ENCODE assay signal across 8 cellular contexts in the genomic region with DNA sequence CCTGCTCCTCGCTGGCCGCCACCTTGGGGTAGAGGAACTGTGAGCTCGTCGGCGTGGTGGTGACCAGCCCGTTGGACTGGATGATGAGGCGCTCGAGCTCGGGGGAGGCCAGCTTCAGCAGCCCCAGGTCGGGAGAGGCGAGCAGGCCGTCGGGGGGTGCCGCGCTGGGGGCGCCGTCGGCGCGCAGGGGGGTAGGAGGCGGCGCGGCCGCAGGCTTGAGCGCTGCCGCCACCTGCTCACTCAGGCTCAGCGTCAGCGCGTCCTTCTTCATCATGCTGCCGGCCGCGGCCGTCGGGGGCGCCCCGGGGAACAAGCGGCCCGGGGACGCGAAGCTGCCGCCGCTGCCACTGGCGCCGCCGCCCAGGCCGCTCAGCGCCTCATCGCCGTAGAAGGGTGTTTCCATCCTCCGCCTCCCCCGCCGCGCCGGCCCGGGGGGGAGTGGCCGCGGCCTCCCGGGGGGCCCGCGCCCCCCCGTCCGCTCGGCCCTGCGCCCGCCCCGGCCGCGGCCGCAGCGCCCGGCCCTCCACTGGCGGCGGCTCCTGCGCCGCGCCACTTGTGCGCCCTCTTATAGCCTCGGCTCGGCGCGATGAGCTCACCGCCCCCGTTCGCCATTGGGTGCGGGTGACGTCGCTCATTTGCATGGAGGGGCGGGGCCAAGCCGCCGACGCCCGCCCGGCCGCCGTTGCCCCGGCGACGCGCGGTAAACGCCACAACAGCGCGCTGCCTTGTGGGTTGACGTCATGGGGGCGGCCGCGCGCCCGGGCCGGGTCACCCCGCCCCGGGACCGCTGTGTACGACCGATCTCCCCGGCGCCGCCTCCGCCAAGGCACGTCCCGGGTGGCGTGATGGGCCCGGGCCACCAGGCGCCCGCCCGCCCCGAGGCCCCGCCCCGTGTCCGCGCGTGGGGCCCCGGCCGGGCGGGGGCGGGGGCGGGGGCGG. TPM values are rescaled to one million over a fixed set of nuclear protein-coding genes. Genes with fewer than 3 reads are reported as not detected.
DNase-seq lines count a peak whose midpoint lies in the region; ATAC-seq and TF ChIP-seq lines count a peak whose summit lies in the region.

JUND (minus strand) TSS at position 541 of the 939 bp plus-strand sequence; CDS start at position 403, 138 bp downstream.

- no peaks in the 10 kb centered on the region for H3K9me3 Mint-ChIP-seq in activated T-helper 2 cell treated with anti-CD3 and anti-CD28 coated beads, Interferon-gamma antibody, Interleukin-2, Interleukin-4, amounts not matched to agents 10 μg/mL and 5 μg/mL and 100 μg/mL, durations not matched to agents 14 hours and 24 hours and 36 hours
- H3K9me3 Mint-ChIP-seq in natural killer cell = no peaks in the 10 kb centered on the region

- no peaks in the 10 kb centered on the region for H3K27me3 Mint-ChIP-seq in activated T-helper 2 cell treated with anti-CD3 and anti-CD28 coated beads, Interferon-gamma antibody, Interleukin-2, Interleukin-4, amounts not matched to agents 10 μg/mL and 5 μg/mL and 100 μg/mL, durations not matched to agents 14 hours and 24 hours and 36 hours (ENCODE audit: low read depth)
- H3K27me3 Mint-ChIP-seq in natural killer cell (ENCODE audit: low read depth in 2 of 2) = peaks cover 0 to 6% of the 10 kb centered on the region in 2 donors

- TF ChIP-seq CTCF in LNCaP clone FGC (IDR thresholded peaks at IDR 0.05; ENCODE audit: control insufficient read depth, extremely low read depth, insufficient read depth) (0 out of 2 replicates have a peak, but pooled peaks have one; percentile 18), fibroblast of mammary gland (conservative IDR thresholded peaks at IDR 0.05; ENCODE audit: control insufficient read depth, insufficient read depth, low read depth, low read length) (no peak), natural killer cell (IDR thresholded peaks at IDR 0.05) (no peak)

- H3K27ac Mint-ChIP-seq in activated T-helper 2 cell treated with anti-CD3 and anti-CD28 coated beads, Interferon-gamma antibody, Interleukin-2, Interleukin-4, amounts not matched to agents 10 μg/mL and 5 μg/mL and 100 μg/mL, durations not matched to agents 14 hours and 24 hours and 36 hours = peak within 1 kb of the TSS; percentile 98
- H3K27ac Mint-ChIP-seq in natural killer cell = peak within 1 kb of the TSS; percentile 97 to 99

- DNase-seq in ELF-1 (ENCODE audit: low read depth, low spot score) = peak; percentile 99
- DNase-seq in GOT3 (lab: John Stamatoyannopoulos, UW) = peak; percentile 95
- peak; percentile 88 for DNase-seq in LNCaP clone FGC (ENCODE audit: low read depth)
- DNase-seq in RPMI8226 = peak; percentile 98
- peak; percentile 98 for DNase-seq in activated T-helper 2 cell treated with anti-CD3 and anti-CD28 coated beads, Interferon-gamma antibody, Interleukin-2, Interleukin-4, amounts not matched to agents 10 μg/mL and 5 μg/mL and 100 μg/mL, durations not matched to agents 14 hours and 24 hours and 36 hours (ENCODE audit: low spot score)
- peak; percentile 96 for DNase-seq in fibroblast of mammary gland (ENCODE audit: low read depth)
- DNase-seq in natural killer cell = peak; percentile 98
- DNase-seq in stimulated activated naive CD4-positive, alpha-beta T cell (lab: John Stamatoyannopoulos, UW) = peak; percentile 95 to 99 (median 97)

- H3K4me1 Mint-ChIP-seq in activated T-helper 2 cell treated with anti-CD3 and anti-CD28 coated beads, Interferon-gamma antibody, Interleukin-2, Interleukin-4, amounts not matched to agents 10 μg/mL and 5 μg/mL and 100 μg/mL, durations not matched to agents 14 hours and 24 hours and 36 hours (ENCODE audit: low read depth) = peaks cover 39% of the 10 kb centered on the region
- H3K4me1 Mint-ChIP-seq in natural killer cell = peaks cover 38 to 52% of the 10 kb centered on the region in 2 donors

- peaks cover 38% of the 10 kb centered on the region for H3K36me3 Mint-ChIP-seq in activated T-helper 2 cell treated with anti-CD3 and anti-CD28 coated beads, Interferon-gamma antibody, Interleukin-2, Interleukin-4, amounts not matched to agents 10 μg/mL and 5 μg/mL and 100 μg/mL, durations not matched to agents 14 hours and 24 hours and 36 hours (ENCODE audit: low read depth)
- peaks cover 12% of the 10 kb centered on the region for H3K36me3 Mint-ChIP-seq in natural killer cell

- intact Hi-C loops in activated T-helper 2 cell treated with anti-CD3 and anti-CD28 coated beads, Interferon-gamma antibody, Interleukin-2, Interleukin-4, amounts not matched to agents 10 μg/mL and 5 μg/mL and 100 μg/mL, durations not matched to agents 14 hours and 24 hours and 36 hours (cut with micrococcal nuclease) = loop anchor here (1.0 kb wide), 1 partner anchor 9 kb away; no protein-coding TSS in a partner anchor
- intact Hi-C loops in natural killer cell (cut with micrococcal nuclease) = loop anchor here (1.0 kb wide), 1 partner anchor 9 kb away; no protein-coding TSS in a partner anchor

- ATAC-seq in natural killer cell = peak; percentile 57 to 82 (median 67)

- peak within 1 kb of the TSS; percentile 89 for H3K4me3 ChIP-seq in LNCaP clone FGC (ENCODE audit: low read depth, low read length)
- peak within 1 kb of the TSS; percentile 92 for H3K4me3 ChIP-seq in fibroblast of mammary gland (ENCODE audit: control insufficient read depth, low read depth, low read length)

- H3K4me3 Mint-ChIP-seq in activated T-helper 2 cell treated with anti-CD3 and anti-CD28 coated beads, Interferon-gamma antibody, Interleukin-2, Interleukin-4, amounts not matched to agents 10 μg/mL and 5 μg/mL and 100 μg/mL, durations not matched to agents 14 hours and 24 hours and 36 hours (ENCODE audit: low read depth) = peak within 1 kb of the TSS; percentile 92
- H3K4me3 Mint-ChIP-seq in natural killer cell = peak within 1 kb of the TSS; percentile 99

RNA-seq across cellular contexts. Expression of gene JUND, which starts in this region (rescaled TPM):
- 462 and 464 TPM in 2 replicates for total RNA-seq in activated T-helper 2 cell treated with anti-CD3 and anti-CD28 coated beads, Interferon-gamma antibody, Interleukin-2, Interleukin-4, amounts not matched to agents 10 μg/mL and 5 μg/mL and 100 μg/mL, durations not matched to agents 14 hours and 24 hours and 36 hours
- 1,000 to 10,000 TPM; 1,182 to 2,122 (median 1,520) TPM for total RNA-seq in natural killer cell

Comparison
In these comparisons a context has a peak if more than half of its experiments do, and no peak if none do; other contexts are left out.
1. Peak in every context shown above with its lines: DNase-seq, ATAC-seq and H3K4me3 ChIP-seq.